Comparison of ENCODE assay signal across 10 cellular contexts in the genomic region with DNA sequence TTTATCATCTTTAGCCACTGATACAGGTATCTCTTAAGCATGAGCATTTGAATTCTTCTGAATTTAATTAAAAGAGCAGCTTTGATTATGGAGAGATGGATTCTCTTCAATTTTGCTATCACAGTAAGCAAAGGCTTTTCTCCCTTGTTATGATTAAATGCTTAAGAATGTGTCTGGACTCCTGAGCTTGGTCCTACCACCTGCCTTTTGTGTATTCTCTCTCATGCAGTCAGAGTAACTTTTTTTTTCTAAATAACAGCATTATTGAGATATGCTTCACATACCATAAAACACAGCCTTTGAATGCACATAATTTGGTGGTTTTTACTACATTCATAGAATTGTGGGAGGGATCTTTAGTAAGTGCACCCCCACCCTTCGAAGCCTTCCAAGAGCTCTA.
A peak's percentile ranks its signal among the peaks of the same experiment; 100 is the strongest.
DNase-seq lines count a peak whose midpoint lies in the region; ATAC-seq, FAIRE-seq and TF ChIP-seq lines count a peak whose summit lies in the region.
"Had no signal": no experiment of that assay in that cellular context is flagged by ENCODE, and none has a peak within 500 bp of the region (broad histone marks: within the 10 kb centered on the region; RNA-seq: fewer than 3 reads in every experiment).

No MANE protein-coding gene starts in this region.

- H3K27ac ChIP-seq in CD8-positive, alpha-beta T cell (ENCODE audit: low read depth, low read length), result no peak overlapping the region
- H3K27ac ChIP-seq: A549 had no signal

- H3K27me3 Mint-ChIP-seq in CD8-positive, alpha-beta T cell (ENCODE audit: low read depth), result peaks cover 2% of the 10 kb centered on the region

- no peak overlapping the region for H3K27ac Mint-ChIP-seq in CD8-positive, alpha-beta T cell
- H3K27ac Mint-ChIP-seq: CD14-positive monocyte had no signal

- H3K27me3 ChIP-seq in bronchial epithelial cell (ENCODE audit: control insufficient read depth, insufficient read depth, low read length), result no peaks in the 10 kb centered on the region
- H3K27me3 ChIP-seq in CD8-positive, alpha-beta T cell (ENCODE audit: insufficient read depth, low read length), result no peaks in the 10 kb centered on the region

- H3K9me3 ChIP-seq in CD8-positive, alpha-beta T cell (ENCODE audit: low read length), result no peaks in the 10 kb centered on the region
- H3K9me3 ChIP-seq: A549 had no signal

- H3K9me3 Mint-ChIP-seq in CD8-positive, alpha-beta T cell, result no peaks in the 10 kb centered on the region

- CTCF ChIA-PET in CD8-positive, alpha-beta T cell (lab: Charles Lee), result no interaction called here

- intact Hi-C loops in CD8-positive, alpha-beta T cell (cut with DNase I, micrococcal nuclease), result no loop called here

- FAIRE-seq in bronchial epithelial cell (lab: Jason Lieb, UNC), result no peak
- FAIRE-seq: A549, GM12878, GM18507 had no signal

- H3K36me3 Mint-ChIP-seq in CD8-positive, alpha-beta T cell, result no peaks in the 10 kb centered on the region
- H3K36me3 Mint-ChIP-seq: CD14-positive monocyte had no signal

- no peak overlapping the region for H3K4me3 Mint-ChIP-seq in CD8-positive, alpha-beta T cell
- H3K4me3 Mint-ChIP-seq: CD14-positive monocyte had no signal

- no peak for ATAC-seq in omental fat pad (ENCODE audit: low FRiP score)
- ATAC-seq in CD8-positive, alpha-beta T cell, result no peak
- ATAC-seq: A549, GM12878 had no signal

- H3K36me3 ChIP-seq in bronchial epithelial cell (ENCODE audit: control insufficient read depth, insufficient read depth, low read length), result no peaks in the 10 kb centered on the region
- no peaks in the 10 kb centered on the region for H3K36me3 ChIP-seq in CD8-positive, alpha-beta T cell (ENCODE audit: insufficient read depth, low read length)

- DNase-seq in NCI-H226 (peak; percentile 32), bronchial epithelial cell (ENCODE audit: low read depth) (peak; percentile 13), renal cortical epithelial cell (ENCODE audit: low read depth) (peak; percentile 21), omental fat pad (ENCODE audit: low spot score) (no peak), DMS153 treated with DMSO at 0.1 percent for 48 hours (lab: John Stamatoyannopoulos, UW; ENCODE audit: unreplicated experiment) (no peak)
- DNase-seq in CD8-positive, alpha-beta T cell, result no peak

- POLR2A ChIA-PET in CD8-positive, alpha-beta T cell (lab: Charles Lee), result no interaction called here

- no peaks in the 10 kb centered on the region for H3K4me1 Mint-ChIP-seq in CD8-positive, alpha-beta T cell (ENCODE audit: low read depth)
- H3K4me1 Mint-ChIP-seq: CD14-positive monocyte had no signal

- H3K4me1 ChIP-seq in CD8-positive, alpha-beta T cell (ENCODE audit: insufficient read depth, low read length), result no peaks in the 10 kb centered on the region
- H3K4me1 ChIP-seq: A549 had no signal

- no peak for TF ChIP-seq CTCF in bronchial epithelial cell (IDR thresholded peaks at IDR 0.05; ENCODE audit: insufficient read depth, low read length, severe bottlenecking)
- TF ChIP-seq CTCF in omental fat pad (IDR thresholded peaks at IDR 0.05), result no peak
- no peak for TF ChIP-seq CTCF in CD8-positive, alpha-beta T cell (IDR thresholded peaks at IDR 0.05)

- H3K4me3 ChIP-seq in bronchial epithelial cell (ENCODE audit: low read depth, low read length), result no peak overlapping the region
- no peak overlapping the region for H3K4me3 ChIP-seq in CD8-positive, alpha-beta T cell (ENCODE audit: low read depth, low read length)
- H3K4me3 ChIP-seq: A549, GM12878 had no signal

Comparison
In these comparisons a context has a peak if more than half of its experiments do, and no peak if none do; other contexts are left out.
1. DNase-seq: peak in NCI-H226 (single experiment), bronchial epithelial cell (single experiment) and renal cortical epithelial cell (single experiment); none in omental fat pad (single experiment), CD8-positive, alpha-beta T cell (0 of 7) and DMS153 treated with DMSO at 0.1 percent for 48 hours (single experiment).